In genomic region chr16:73231969-73232554, GRCh38 we compare ENCODE assay signal across 13 cellular contexts.
DNase-seq lines count a peak whose midpoint lies in the region; ATAC-seq and TF ChIP-seq lines count a peak whose summit lies in the region.
"Had no signal": no experiment of that assay in that cellular context is flagged by ENCODE, and none has a peak within 500 bp of the region (broad histone marks: within the 10 kb centered on the region; RNA-seq: fewer than 3 reads in every experiment).

No MANE protein-coding gene starts in this region.

- H3K27ac Mint-ChIP-seq in Calu3 (ENCODE audit: unreplicated experiment) = peak overlapping the region; percentile 48
- no peak overlapping the region for H3K27ac Mint-ChIP-seq in stimulated activated effector memory CD8-positive, alpha-beta T cell treated with anti-CD3 and anti-CD28 coated beads, Interleukin-12 subunit alpha, Interleukin-12 subunit beta, amount 100 ng/mL, for 72 hours
- H3K27ac Mint-ChIP-seq: activated CD4-positive, alpha-beta memory T cell treated with anti-CD3 and anti-CD28 coated beads for 36 hours; activated naive CD4-positive, alpha-beta T cell treated with anti-CD3 and anti-CD28 coated beads for 36 hours; IgD-negative memory B cell; T-helper 17 cell had no signal

- ATAC-seq in GM19324 (IDR thresholded peaks at IDR 0.05; ENCODE audit: low FRiP score, unreplicated experiment) = no peak
- no peak for ATAC-seq in stimulated activated effector memory CD8-positive, alpha-beta T cell treated with anti-CD3 and anti-CD28 coated beads, Interleukin-12 subunit alpha, Interleukin-12 subunit beta, amount 100 ng/mL, for 72 hours
- ATAC-seq: T-helper 17 cell had no signal

- BruUV-seq in Calu3 (replicated peaks; lab: Mats Ljungman, UMichigan) = TSS peak; percentile 89

- peaks cover 18% of the 10 kb centered on the region for H3K36me3 Mint-ChIP-seq in Calu3 (ENCODE audit: insufficient read depth, unreplicated experiment)
- no peaks in the 10 kb centered on the region for H3K36me3 Mint-ChIP-seq in stimulated activated effector memory CD8-positive, alpha-beta T cell treated with anti-CD3 and anti-CD28 coated beads, Interleukin-12 subunit alpha, Interleukin-12 subunit beta, amount 100 ng/mL, for 72 hours
- H3K36me3 Mint-ChIP-seq: activated CD4-positive, alpha-beta memory T cell treated with anti-CD3 and anti-CD28 coated beads for 36 hours; IgD-negative memory B cell had no signal

- TF ChIP-seq CTCF in Calu3 (IDR thresholded peaks at IDR 0.05; ENCODE audit: unreplicated experiment) (no peak), fibroblast of villous mesenchyme (IDR thresholded peaks at IDR 0.05; ENCODE audit: insufficient read depth, low read depth, low read length) (no peak)

- peaks cover 22% of the 10 kb centered on the region for H3K4me1 Mint-ChIP-seq in Calu3 (ENCODE audit: low read depth, unreplicated experiment)
- H3K4me1 Mint-ChIP-seq in stimulated activated effector memory CD8-positive, alpha-beta T cell treated with anti-CD3 and anti-CD28 coated beads, Interleukin-12 subunit alpha, Interleukin-12 subunit beta, amount 100 ng/mL, for 72 hours = peaks cover 5% of the 10 kb centered on the region
- H3K4me1 Mint-ChIP-seq: IgD-negative memory B cell, T-helper 17 cell had no signal

- intact Hi-C loops in Calu3 (cut with micrococcal nuclease; ENCODE audit: unreplicated experiment) = no loop called here

- H3K27me3 Mint-ChIP-seq in Calu3 (ENCODE audit: unreplicated experiment) = peaks cover 24% of the 10 kb centered on the region
- H3K27me3 Mint-ChIP-seq: activated CD4-positive, alpha-beta memory T cell treated with anti-CD3 and anti-CD28 coated beads for 36 hours; IgD-negative memory B cell had no signal

- H3K4me3 Mint-ChIP-seq in Calu3 (ENCODE audit: low read depth, unreplicated experiment) = peak overlapping the region; percentile 72
- H3K4me3 Mint-ChIP-seq in stimulated activated effector memory CD8-positive, alpha-beta T cell treated with anti-CD3 and anti-CD28 coated beads, Interleukin-12 subunit alpha, Interleukin-12 subunit beta, amount 100 ng/mL, for 72 hours = no peak overlapping the region
- H3K4me3 Mint-ChIP-seq: activated CD4-positive, alpha-beta memory T cell treated with anti-CD3 and anti-CD28 coated beads for 36 hours; activated naive CD4-positive, alpha-beta T cell treated with anti-CD3 and anti-CD28 coated beads for 36 hours; IgD-negative memory B cell; T-helper 17 cell had no signal

- CTCF ChIA-PET in Calu3 (lab: Charles Lee) = interaction anchor here (0.5 to 1.2 kb wide), 8 partner anchors 11 to 859 kb away, joined by 3 to 5 read pairs (median 3); no protein-coding TSS in a partner anchor

- H3K9me3 Mint-ChIP-seq in Calu3 (ENCODE audit: low read depth, unreplicated experiment) = no peaks in the 10 kb centered on the region
- H3K9me3 Mint-ChIP-seq in stimulated activated effector memory CD8-positive, alpha-beta T cell treated with anti-CD3 and anti-CD28 coated beads, Interleukin-12 subunit alpha, Interleukin-12 subunit beta, amount 100 ng/mL, for 72 hours = peaks cover 17% of the 10 kb centered on the region
- H3K9me3 Mint-ChIP-seq: activated naive CD4-positive, alpha-beta T cell treated with anti-CD3 and anti-CD28 coated beads for 36 hours; IgD-negative memory B cell had no signal

- H3K4me3 ChIP-seq in fibroblast of villous mesenchyme (ENCODE audit: low read depth, low read length) = peak overlapping the region; percentile 38

- DNase-seq in Calu3 (peak; percentile 35), SK-N-DZ (ENCODE audit: low spot score) (peak; percentile 30), fibroblast of villous mesenchyme (ENCODE audit: low read depth) (no peak), occipital lobe (lab: John Stamatoyannopoulos, UW) (peak; percentile 20), T-helper 2 cell (no peak), HT-29 (ENCODE audit: low spot score) (no peak)
- DNase-seq in stimulated activated effector memory CD8-positive, alpha-beta T cell treated with anti-CD3 and anti-CD28 coated beads, Interleukin-12 subunit alpha, Interleukin-12 subunit beta, amount 100 ng/mL, for 72 hours (ENCODE audit: low spot score in 2 of 2) = no peak
- DNase-seq: activated CD4-positive, alpha-beta memory T cell treated with anti-CD3 and anti-CD28 coated beads for 36 hours; activated naive CD4-positive, alpha-beta T cell treated with anti-CD3 and anti-CD28 coated beads for 36 hours; NCI-H187; T-helper 17 cell had no signal

Comparison
In these comparisons a context has a peak if more than half of its experiments do, and no peak if none do; other contexts are left out.
1. DNase-seq: peak in Calu3 (single experiment), SK-N-DZ (single experiment) and occipital lobe (single experiment); none in fibroblast of villous mesenchyme (single experiment), T-helper 2 cell (0 of 5), HT-29 (single experiment) and stimulated activated effector memory CD8-positive, alpha-beta T cell treated with anti-CD3 and anti-CD28 coated beads, Interleukin-12 subunit alpha, Interleukin-12 subunit beta, amount 100 ng/mL, for 72 hours (0 of 2).